10 cellular contexts compared by ENCODE assay signal in genomic region chr11:44600739-44601416, GRCh38. TPM values are rescaled to one million over a fixed set of nuclear protein-coding genes. Genes with fewer than 3 reads are reported as not detected.
DNase-seq lines count a peak whose midpoint lies in the region; ATAC-seq and TF ChIP-seq lines count a peak whose summit lies in the region.
"Had no signal": no experiment of that assay in that cellular context is flagged by ENCODE, and none has a peak within 500 bp of the region (broad histone marks: within the 10 kb centered on the region; RNA-seq: fewer than 3 reads in every experiment).

No MANE protein-coding gene starts in this region.

- H3K27me3 ChIP-seq in right atrium auricular region (no peaks in the 10 kb centered on the region), dorsolateral prefrontal cortex (no peaks in the 10 kb centered on the region), aorta (ENCODE audit: control insufficient read depth in 1 of 2, insufficient read depth in 2 of 2, low read length in 1 of 2) (no peaks in the 10 kb centered on the region)
- H3K27me3 ChIP-seq: SJSA1 had no signal

- H3K27ac ChIP-seq in right atrium auricular region (no peak overlapping the region), dorsolateral prefrontal cortex (peak overlapping the region in 49 of 59 donors; percentile 15 to 95 (median 61)), aorta (ENCODE audit: low read depth in 1 of 2, low read length in 2 of 2) (no peak overlapping the region)
- H3K27ac ChIP-seq: SJSA1 had no signal

- TF ChIP-seq CTCF in right atrium auricular region (IDR thresholded peaks at IDR 0.05): no peak
- TF ChIP-seq CTCF in dorsolateral prefrontal cortex (IDR thresholded peaks at IDR 0.05 in 54 of 56, conservative IDR thresholded peaks at IDR 0.05 in 2 of 56; ENCODE audit: low read depth in 1 of 56, partially characterized antibody in 56 of 56): no peak

- H3K4me3 ChIP-seq in right atrium auricular region (no peak overlapping the region), dorsolateral prefrontal cortex (no peak overlapping the region), aorta (ENCODE audit: low read length in 2 of 2) (no peak overlapping the region)
- H3K4me3 ChIP-seq: SJSA1 had no signal

- ATAC-seq in Right ventricle myocardium inferior (peak; percentile 53), HG03442 (IDR thresholded peaks at IDR 0.05; ENCODE audit: unreplicated experiment) (peak; percentile 21), aorta (ENCODE audit: low FRiP score) (no peak), GM21515 (IDR thresholded peaks at IDR 0.05; ENCODE audit: unreplicated experiment) (no peak)

- intact Hi-C loops in Right ventricle myocardium inferior (cut with DNase I) (no loop called here), dorsolateral prefrontal cortex (cut with DNase I) (no loop called here), aorta (cut with DNase I) (no loop called here)

- H3K4me1 ChIP-seq in right atrium auricular region (peaks cover 0 to 67% of the 10 kb centered on the region in 2 donors), aorta (ENCODE audit: control insufficient read depth in 1 of 2, insufficient read depth in 2 of 2, low read length in 2 of 2) (peaks cover 0 to 2% of the 10 kb centered on the region in 2 donors)

- H3K9me3 ChIP-seq in right atrium auricular region (no peaks in the 10 kb centered on the region), aorta (ENCODE audit: control insufficient read depth, low read length) (no peaks in the 10 kb centered on the region)

- H3K36me3 ChIP-seq in right atrium auricular region: no peaks in the 10 kb centered on the region
- H3K36me3 ChIP-seq in aorta (ENCODE audit: control insufficient read depth in 1 of 2, insufficient read depth in 2 of 2, low read length in 1 of 2): no peaks in the 10 kb centered on the region
- H3K36me3 ChIP-seq: SJSA1 had no signal

- DNase-seq in Right ventricle myocardium inferior (ENCODE audit: missing footprints) (no peak), right atrium auricular region (ENCODE audit: low spot score) (no peak), dorsolateral prefrontal cortex (peak in 2 of 10 donors; percentile 40 to 47), aorta (peak; percentile 68 to 79), kidney tubule cell (ENCODE audit: low spot score) (no peak), NCI-H146 (lab: John Stamatoyannopoulos, UW) (no peak)
- DNase-seq: DND-41 had no signal

- 38 to 40% methylated on average over 11 of the region's 11 CpGs for WGBS in aorta, 2 donors

RNA-seq across cellular contexts. Expression of gene CD82, which starts 35.4 kb away (rescaled TPM):
- 47.7 TPM for total RNA-seq in Right ventricle myocardium inferior
- total RNA-seq in right atrium auricular region: 10 to 100 TPM in 1 of 2 donors, 1 to 10 TPM in 1; 6.8 to 17.7 TPM
- total RNA-seq in dorsolateral prefrontal cortex: 100 to 1,000 TPM in 11 of 120 experiments, 10 to 100 TPM in 109; 22.6 to 179 (median 59.4) TPM
- 10 to 100 TPM; 44.1 to 64.6 TPM for total RNA-seq in aorta
- polyA plus RNA-seq in aorta: 10 to 100 TPM; 21.0 to 48.2 TPM

Comparison
In these comparisons a context has a peak if more than half of its experiments do, and no peak if none do; other contexts are left out.
1. ATAC-seq: peak in Right ventricle myocardium inferior (single experiment) and HG03442 (single experiment); none in aorta (single experiment) and GM21515 (single experiment).
2. DNase-seq: peak in aorta (2 of 2); none in Right ventricle myocardium inferior (single experiment), right atrium auricular region (single experiment), kidney tubule cell (single experiment) and NCI-H146 (single experiment).
3. H3K27ac ChIP-seq: peak in dorsolateral prefrontal cortex (49 of 59); none in right atrium auricular region (0 of 2) and aorta (0 of 2).